ENCODE assay signal across 15 cellular contexts in genomic region chr3:15171096-15171495, GRCh38.
DNase-seq lines count a peak whose midpoint lies in the region; ATAC-seq, FAIRE-seq and TF ChIP-seq lines count a peak whose summit lies in the region.
"Had no signal": no experiment of that assay in that cellular context is flagged by ENCODE, and none has a peak within 500 bp of the region (broad histone marks: within the 10 kb centered on the region; RNA-seq: fewer than 3 reads in every experiment).

No MANE protein-coding gene starts in this region.

- DNase-seq in AML-193 (lab: John Stamatoyannopoulos, UW) (peak; percentile 14 to 25), urothelium cell line (ENCODE audit: low spot score) (no peak)
- DNase-seq: ACHN; DMS79 treated with DMSO at 0.1 percent for 48 hours; MG63; NCI-H69; occipital lobe; stimulated activated CD4-positive, alpha-beta T cell treated with anti-CD3 and anti-CD28 coated beads, Interleukin-4, amount 100 ng/mL, for 1 hour had no signal

- no peak for FAIRE-seq in urothelium cell line (lab: Jason Lieb, UNC)
- FAIRE-seq: astrocyte had no signal

- no peaks in the 10 kb centered on the region for H3K36me3 Mint-ChIP-seq in stimulated activated memory B cell treated with anti-CD40 and anti-IgM and Interleukin-4, amounts not matched to agents 10 μg/mL and 1 μg/mL and 100 μg/mL, for 72 hours

- peaks cover under 1% of the 10 kb centered on the region for H3K4me1 Mint-ChIP-seq in stimulated activated memory B cell treated with anti-CD40 and anti-IgM and Interleukin-4, amounts not matched to agents 10 μg/mL and 1 μg/mL and 100 μg/mL, for 72 hours

- peak overlapping the region; percentile 81 for H3K27ac ChIP-seq in VCaP

- peak; percentile 61 for ATAC-seq in GM19372 (IDR thresholded peaks at IDR 0.05; ENCODE audit: low read depth, unreplicated experiment)
- peak; percentile 75 for ATAC-seq in HG03108 (IDR thresholded peaks at IDR 0.05; ENCODE audit: unreplicated experiment)
- ATAC-seq in stimulated activated memory B cell treated with anti-CD40 and anti-IgM and Interleukin-4, amounts not matched to agents 10 μg/mL and 1 μg/mL and 100 μg/mL, for 72 hours, result no peak
- ATAC-seq in GM19324 (IDR thresholded peaks at IDR 0.05; ENCODE audit: low FRiP score, unreplicated experiment), result no peak
- no peak for ATAC-seq in GM18873 (IDR thresholded peaks at IDR 0.05; ENCODE audit: low FRiP score, unreplicated experiment)

- no peak overlapping the region for H3K4me3 Mint-ChIP-seq in stimulated activated memory B cell treated with anti-CD40 and anti-IgM and Interleukin-4, amounts not matched to agents 10 μg/mL and 1 μg/mL and 100 μg/mL, for 72 hours

- H3K27me3 Mint-ChIP-seq in stimulated activated memory B cell treated with anti-CD40 and anti-IgM and Interleukin-4, amounts not matched to agents 10 μg/mL and 1 μg/mL and 100 μg/mL, for 72 hours, result peaks cover 16% of the 10 kb centered on the region

- H3K9me3 Mint-ChIP-seq in stimulated activated memory B cell treated with anti-CD40 and anti-IgM and Interleukin-4, amounts not matched to agents 10 μg/mL and 1 μg/mL and 100 μg/mL, for 72 hours, result no peaks in the 10 kb centered on the region

- no peak overlapping the region for H3K27ac Mint-ChIP-seq in stimulated activated memory B cell treated with anti-CD40 and anti-IgM and Interleukin-4, amounts not matched to agents 10 μg/mL and 1 μg/mL and 100 μg/mL, for 72 hours

- no peak for TF ChIP-seq CTCF in VCaP (conservative IDR thresholded peaks at IDR 0.05)

Comparison
In these comparisons a context has a peak if more than half of its experiments do, and no peak if none do; other contexts are left out.
1. ATAC-seq: peak in GM19372 (single experiment) and HG03108 (single experiment); none in stimulated activated memory B cell treated with anti-CD40 and anti-IgM and Interleukin-4, amounts not matched to agents 10 μg/mL and 1 μg/mL and 100 μg/mL, for 72 hours (single experiment), GM19324 (single experiment) and GM18873 (single experiment).